ENCODE assay signal across 1 cellular context in genomic region chr18:12074734-12075133, GRCh38.
TF ChIP-seq lines count a peak whose summit lies in the region.

No MANE protein-coding gene starts in this region.

TF ChIP-seq in H1, 55 proteins besides CTCF, POLR2A, EP300 and RAD21:
- no peak for TF ChIP-seq CBX5 (IDR thresholded peaks at IDR 0.05; ENCODE audit: low read depth, low read length)
- no peak for TF ChIP-seq USF2 (IDR thresholded peaks at IDR 0.05; ENCODE audit: low read length)
- TF ChIP-seq CHD7 (IDR thresholded peaks at IDR 0.05; ENCODE audit: insufficient replicate concordance, low read length) = no peak
- no peak for TF ChIP-seq MAX (IDR thresholded peaks at IDR 0.05)
- no peak for TF ChIP-seq SP4 (IDR thresholded peaks at IDR 0.05; ENCODE audit: low read length)
- TF ChIP-seq YY1 (IDR thresholded peaks at IDR 0.05; ENCODE audit: low read depth, low read length) = no peak
- TF ChIP-seq SIX5 (IDR thresholded peaks at IDR 0.05; ENCODE audit: low read depth, low read length) = no peak
- no peak for TF ChIP-seq ASH2L (IDR thresholded peaks at IDR 0.05; ENCODE audit: low read length)
- no peak for TF ChIP-seq RNF2 (IDR thresholded peaks at IDR 0.05; ENCODE audit: borderline replicate concordance, low read depth, low read length, missing control alignments, poor library complexity, severe bottlenecking)
- no peak for TF ChIP-seq EGR1 (IDR thresholded peaks at IDR 0.05; ENCODE audit: borderline replicate concordance, low read depth, low read length)
- no peak for TF ChIP-seq GTF2F1 (IDR thresholded peaks at IDR 0.05; ENCODE audit: borderline replicate concordance, low read depth, low read length)
- no peak for TF ChIP-seq NANOG (IDR thresholded peaks at IDR 0.05; ENCODE audit: insufficient read depth, low read depth, low read length, poor library complexity, severe bottlenecking)
TF ChIP-seq in H1: peak in this region for 0.
